1 cellular context compared by ENCODE assay signal in genomic region chr19:11047856-11048255, GRCh38.
TF ChIP-seq lines count a peak whose summit lies in the region.

No MANE protein-coding gene starts in this region.

TF ChIP-seq in GM12878, 131 proteins besides CTCF, POLR2A, EP300 and RAD21:
- TF ChIP-seq ETV6 (conservative IDR thresholded peaks at IDR 0.05 in 1 of 2, IDR thresholded peaks at IDR 0.05 in 1 of 2; ENCODE audit: borderline replicate concordance in 1 of 2, low read depth in 1 of 2), result no peak
- TF ChIP-seq, protein P1, sequence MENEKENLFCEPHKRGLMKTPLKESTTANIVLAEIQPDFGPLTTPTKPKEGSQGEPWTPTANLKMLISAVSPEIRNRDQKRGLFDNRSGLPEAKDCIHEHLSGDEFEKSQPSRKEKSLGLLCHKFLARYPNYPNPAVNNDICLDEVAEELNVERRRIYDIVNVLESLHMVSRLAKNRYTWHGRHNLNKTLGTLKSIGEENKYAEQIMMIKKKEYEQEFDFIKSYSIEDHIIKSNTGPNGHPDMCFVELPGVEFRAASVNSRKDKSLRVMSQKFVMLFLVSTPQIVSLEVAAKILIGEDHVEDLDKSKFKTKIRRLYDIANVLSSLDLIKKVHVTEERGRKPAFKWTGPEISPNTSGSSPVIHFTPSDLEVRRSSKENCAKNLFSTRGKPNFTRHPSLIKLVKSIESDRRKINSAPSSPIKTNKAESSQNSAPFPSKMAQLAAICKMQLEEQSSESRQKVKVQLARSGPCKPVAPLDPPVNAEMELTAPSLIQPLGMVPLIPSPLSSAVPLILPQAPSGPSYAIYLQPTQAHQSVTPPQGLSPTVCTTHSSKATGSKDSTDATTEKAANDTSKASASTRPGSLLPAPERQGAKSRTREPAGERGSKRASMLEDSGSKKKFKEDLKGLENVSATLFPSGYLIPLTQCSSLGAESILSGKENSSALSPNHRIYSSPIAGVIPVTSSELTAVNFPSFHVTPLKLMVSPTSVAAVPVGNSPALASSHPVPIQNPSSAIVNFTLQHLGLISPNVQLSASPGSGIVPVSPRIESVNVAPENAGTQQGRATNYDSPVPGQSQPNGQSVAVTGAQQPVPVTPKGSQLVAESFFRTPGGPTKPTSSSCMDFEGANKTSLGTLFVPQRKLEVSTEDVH (IDR thresholded peaks at IDR 0.05; ENCODE audit: low read depth, partially characterized antibody), result no peak
- no peak for TF ChIP-seq EED (IDR thresholded peaks at IDR 0.05; ENCODE audit: low read depth)
- TF ChIP-seq BMI1 (IDR thresholded peaks at IDR 0.05; ENCODE audit: borderline replicate concordance), result no peak
- no peak for TF ChIP-seq ATF7 (IDR thresholded peaks at IDR 0.05; ENCODE audit: low read depth)
- TF ChIP-seq NFIC (IDR thresholded peaks at IDR 0.05; ENCODE audit: low read depth, low read length), result no peak
- no peak for TF ChIP-seq PML (IDR thresholded peaks at IDR 0.05; ENCODE audit: low read length)
- no peak for TF ChIP-seq SIX5 (IDR thresholded peaks at IDR 0.05; ENCODE audit: low read depth, low read length, severe bottlenecking)
- TF ChIP-seq PAX8 (IDR thresholded peaks at IDR 0.05), result no peak
- no peak for TF ChIP-seq ZNF24 (IDR thresholded peaks at IDR 0.05)
